ENCODE assay signal across 11 cellular contexts in the genomic region with DNA sequence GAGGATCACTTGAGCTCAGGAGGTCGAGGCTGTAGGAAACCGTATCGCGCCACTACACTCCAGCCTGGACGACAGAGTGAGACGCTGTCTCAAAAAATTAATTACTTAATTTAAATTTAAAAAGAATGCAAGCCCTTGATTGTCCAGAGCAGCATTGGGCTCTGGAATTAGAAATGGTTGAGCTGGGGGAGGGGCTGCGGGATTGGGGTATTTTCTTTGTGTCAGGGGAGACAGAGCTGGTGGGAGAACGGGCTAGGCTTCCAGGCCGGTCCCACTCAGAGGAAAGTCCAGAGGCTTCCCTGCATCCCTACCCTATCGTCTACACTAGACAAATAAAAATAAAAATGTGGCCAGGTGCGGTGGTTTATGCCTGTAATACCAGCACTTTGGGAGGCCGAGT. TPM values are rescaled to one million over a fixed set of nuclear protein-coding genes. Genes with fewer than 3 reads are reported as not detected.
DNase-seq lines count a peak whose midpoint lies in the region; ATAC-seq and TF ChIP-seq lines count a peak whose summit lies in the region.
"Had no signal": no experiment of that assay in that cellular context is flagged by ENCODE, and none has a peak within 500 bp of the region (broad histone marks: within the 10 kb centered on the region; RNA-seq: fewer than 3 reads in every experiment).

No MANE protein-coding gene starts in this region.

- H3K4me3 Mint-ChIP-seq in T-helper 17 cell: no peak overlapping the region
- H3K4me3 Mint-ChIP-seq in activated T-cell treated with anti-CD3 and anti-CD28 coated beads, Interleukin-2, amount 50 U/mL, for 4 hours: no peak overlapping the region

- no peak for TF ChIP-seq CTCF in AG04450 (IDR thresholded peaks at IDR 0.05; ENCODE audit: low read depth, low read length)
- no peak for TF ChIP-seq CTCF in PC-9 (conservative IDR thresholded peaks at IDR 0.05)
- no peak for TF ChIP-seq CTCF in fibroblast of pulmonary artery (IDR thresholded peaks at IDR 0.05; ENCODE audit: low read length, missing control alignments)

- peak overlapping the region; percentile 83; the same call in 1 of the 2 replicates for H3K4me2 ChIP-seq in PC-9

- H3K36me3 Mint-ChIP-seq in T-helper 17 cell (ENCODE audit: low read depth): no peaks in the 10 kb centered on the region
- no peaks in the 10 kb centered on the region for H3K36me3 Mint-ChIP-seq in activated T-cell treated with anti-CD3 and anti-CD28 coated beads, Interleukin-2, amount 50 U/mL, for 4 hours (ENCODE audit: insufficient read depth)
- H3K36me3 Mint-ChIP-seq: activated naive CD4-positive, alpha-beta T cell treated with anti-CD3 and anti-CD28 coated beads, Interleukin-2, amount 50 U/mL, for 24 hours had no signal

- intact Hi-C loops in PC-9 (cut with micrococcal nuclease; ENCODE audit: unreplicated experiment): no loop called here

- H4K20me1 ChIP-seq in PC-9 (ENCODE audit: insufficient read depth): no peaks in the 10 kb centered on the region

- H3K9me3 ChIP-seq in AG04450 (ENCODE audit: control insufficient read depth, insufficient read depth, low read length) (no peaks in the 10 kb centered on the region; the same call in 1 of the 2 replicates), PC-9 (ENCODE audit: insufficient read depth, low read depth) (no peaks in the 10 kb centered on the region), neuron (ENCODE audit: low read length) (no peaks in the 10 kb centered on the region), T-helper 17 cell (ENCODE audit: control insufficient read depth, low read length, poor library complexity, severe bottlenecking) (no peaks in the 10 kb centered on the region)

- peaks cover 20% of the 10 kb centered on the region for H3K4me1 Mint-ChIP-seq in T-helper 17 cell
- peaks cover 23% of the 10 kb centered on the region for H3K4me1 Mint-ChIP-seq in activated T-cell treated with anti-CD3 and anti-CD28 coated beads, Interleukin-2, amount 50 U/mL, for 4 hours (ENCODE audit: low read depth)

- POLR2A ChIA-PET in AG04450 (lab: Yijun Ruan, JAX): interaction anchor here (1.3 to 3.6 kb wide), 3 partner anchors 13 to 86 kb away, joined by 3 to 30 read pairs (median 30); a partner anchor contains a TSS
- POLR2A ChIA-PET in PC-9 (lab: Charles Lee; ENCODE audit: unreplicated experiment): no interaction called here

- H3K27ac ChIP-seq in AG04450 (ENCODE audit: low read depth, low read length) (peak overlapping the region; percentile 100), PC-9 (no peak overlapping the region)

- CTCF ChIA-PET in AG04450 (lab: Charles Lee): interaction anchor here (1.4 to 7.1 kb wide), 4 partner anchors 46 to 123 kb away, joined by 5 to 56 read pairs (median 8); no protein-coding TSS in a partner anchor
- CTCF ChIA-PET in PC-9 (lab: Charles Lee): no interaction called here

- H3K79me2 ChIP-seq in PC-9 (ENCODE audit: low read depth): no peaks in the 10 kb centered on the region

- no TSS peak for BruUV-seq in PC-9 (replicated peaks; lab: Mats Ljungman, UMichigan)

- peaks cover 24% of the 10 kb centered on the region; the same call in 1 of the 2 replicates for H3F3A ChIP-seq in PC-9 (ENCODE audit: insufficient read depth, low read depth)

- ATAC-seq in GM18498 (IDR thresholded peaks at IDR 0.05; ENCODE audit: unreplicated experiment) (no peak), T-helper 17 cell (no peak)
- ATAC-seq in activated T-cell treated with anti-CD3 and anti-CD28 coated beads, Interleukin-2, amount 50 U/mL, for 4 hours: no peak

- H2AFZ ChIP-seq in PC-9 (no peak overlapping the region), neuron (ENCODE audit: low read depth, low read length) (no peak overlapping the region)

- peaks cover 16% of the 10 kb centered on the region for H3K27me3 Mint-ChIP-seq in T-helper 17 cell
- peaks cover 11% of the 10 kb centered on the region for H3K27me3 Mint-ChIP-seq in activated T-cell treated with anti-CD3 and anti-CD28 coated beads, Interleukin-2, amount 50 U/mL, for 4 hours (ENCODE audit: low read depth)

- H3K36me3 ChIP-seq in PC-9 (ENCODE audit: low read depth): no peaks in the 10 kb centered on the region
- H3K36me3 ChIP-seq in neuron (ENCODE audit: insufficient read depth, low read length): no peaks in the 10 kb centered on the region

- H3K9me3 Mint-ChIP-seq in activated T-cell treated with anti-CD3 and anti-CD28 coated beads, Interleukin-2, amount 50 U/mL, for 4 hours: no peaks in the 10 kb centered on the region
- H3K9me3 Mint-ChIP-seq: activated naive CD4-positive, alpha-beta T cell treated with anti-CD3 and anti-CD28 coated beads, Interleukin-2, amount 50 U/mL, for 24 hours had no signal

- H3K9me2 ChIP-seq in PC-9 (ENCODE audit: insufficient read depth): no peaks in the 10 kb centered on the region

- peaks cover 13% of the 10 kb centered on the region for H3K4me1 ChIP-seq in PC-9 (replicated peaks; ENCODE audit: insufficient read depth)
- H3K4me1 ChIP-seq in neuron (ENCODE audit: insufficient read depth, low read length): peaks cover 13% of the 10 kb centered on the region

- no peaks in the 10 kb centered on the region for H3K27me3 ChIP-seq in AG04450 (ENCODE audit: control insufficient read depth, insufficient read depth, low read length)
- no peaks in the 10 kb centered on the region for H3K27me3 ChIP-seq in PC-9 (ENCODE audit: insufficient read depth, low read depth)
- no peaks in the 10 kb centered on the region for H3K27me3 ChIP-seq in neuron (ENCODE audit: insufficient read depth, low read length)

- no peak for DNase-seq in AG04450 (ENCODE audit: low read depth, low spot score)
- no peak for DNase-seq in PC-9
- no peak for DNase-seq in fibroblast of pulmonary artery (ENCODE audit: low read depth)
- DNase-seq in T-helper 17 cell: no peak
- no peak for DNase-seq in activated T-cell treated with anti-CD3 and anti-CD28 coated beads, Interleukin-2, amount 50 U/mL, for 4 hours
- no peak for DNase-seq in hepatic stellate cell (ENCODE audit: low spot score)
- DNase-seq: midbrain had no signal

- H3K4me3 ChIP-seq in AG04450 (ENCODE audit: low read depth, low read length) (peak overlapping the region; percentile 71), PC-9 (no peak overlapping the region), fibroblast of pulmonary artery (replicated peaks; ENCODE audit: low read depth, low read length) (peak overlapping the region; percentile 83), neuron (ENCODE audit: low read length) (peak overlapping the region; percentile 64)

- H3K27ac Mint-ChIP-seq in T-helper 17 cell: no peak overlapping the region
- H3K27ac Mint-ChIP-seq: activated naive CD4-positive, alpha-beta T cell treated with anti-CD3 and anti-CD28 coated beads, Interleukin-2, amount 50 U/mL, for 24 hours had no signal

RNA-seq across cellular contexts. Expression of a gene that starts 2.2 kb away (rescaled TPM):
- polyA plus RNA-seq in AG04450 (2011; rRNA removed): 2.8 and 6.1 TPM in 2 replicates
- 14.0 and 25.7 TPM in 2 replicates for polyA minus RNA-seq in AG04450 (2011; rRNA and poly(A)+ RNA removed)
- total RNA-seq in PC-9 (2021): 4.0 and 4.1 TPM in 2 replicates
- 10 to 100 TPM in 1 of 2 donors, 1 to 10 TPM in 1; 7.4 to 15.3 TPM for total RNA-seq in T-helper 17 cell
- 1 to 10 TPM; 3.6 to 8.0 (median 6.6) TPM for total RNA-seq in activated T-cell treated with anti-CD3 and anti-CD28 coated beads, Interleukin-2, amount 50 U/mL, for 4 hours

RNA-seq across cellular contexts. Expression of a gene that starts 13.0 kb away (rescaled TPM):
- polyA plus RNA-seq in AG04450 (2011; rRNA removed): 8.2 and 13.4 TPM in 2 replicates
- 7.7 and 12.0 TPM in 2 replicates for polyA minus RNA-seq in AG04450 (2011; rRNA and poly(A)+ RNA removed)
- total RNA-seq in PC-9 (2021): 11.2 and 12.1 TPM in 2 replicates
- total RNA-seq in T-helper 17 cell: 1 to 10 TPM; 3.8 TPM
- 10 to 100 TPM; 33.9 to 39.7 (median 35.7) TPM for total RNA-seq in activated T-cell treated with anti-CD3 and anti-CD28 coated beads, Interleukin-2, amount 50 U/mL, for 4 hours

RNA-seq across cellular contexts. Expression of a gene that starts 20.2 kb away (rescaled TPM):
- 0.12 and 0.46 TPM in 2 replicates for polyA plus RNA-seq in AG04450 (2011; rRNA removed)
- 0.46 and 0.52 TPM in 2 replicates for polyA minus RNA-seq in AG04450 (2011; rRNA and poly(A)+ RNA removed)
- total RNA-seq in PC-9 (2021) (2.2 and 3.8 TPM in 2 replicates), T-helper 17 cell (under 1 TPM in 1 of 2 donors, not detected in 1; 0.31 TPM)
- total RNA-seq in activated T-cell treated with anti-CD3 and anti-CD28 coated beads, Interleukin-2, amount 50 U/mL, for 4 hours: not detected
- total RNA-seq: activated CD8-positive, alpha-beta memory T cell treated with anti-CD3 and anti-CD28 coated beads for 36 hours had no signal

RNA-seq across cellular contexts. Expression of a gene that starts 32.4 kb away (rescaled TPM):
- polyA plus RNA-seq in AG04450 (2011; rRNA removed): 6.9 and 8.1 TPM in 2 replicates
- polyA minus RNA-seq in AG04450 (2011; rRNA and poly(A)+ RNA removed): 1.3 and 1.6 TPM in 2 replicates
- total RNA-seq in PC-9 (2021): 26.1 and 35.8 TPM in 2 replicates
- total RNA-seq in T-helper 17 cell: 10 to 100 TPM; 10.1 to 25.8 TPM
- 10 to 100 TPM; 13.6 to 36.7 (median 13.8) TPM for total RNA-seq in activated T-cell treated with anti-CD3 and anti-CD28 coated beads, Interleukin-2, amount 50 U/mL, for 4 hours

RNA-seq across cellular contexts. Expression of a gene that starts 53.1 kb away (rescaled TPM):
- polyA plus RNA-seq in AG04450 (2011; rRNA removed): 19.7 and 23.3 TPM in 2 replicates
- 11.5 and 12.1 TPM in 2 replicates for polyA minus RNA-seq in AG04450 (2011; rRNA and poly(A)+ RNA removed)
- total RNA-seq in PC-9 (2021) (58.3 and 61.8 TPM in 2 replicates), T-helper 17 cell (1 to 10 TPM; 8.6 to 9.1 TPM)
- 10 to 100 TPM; 16.5 to 21.4 (median 19.6) TPM for total RNA-seq in activated T-cell treated with anti-CD3 and anti-CD28 coated beads, Interleukin-2, amount 50 U/mL, for 4 hours
